ENCODE assay signal across 8 cellular contexts in the genomic region with DNA sequence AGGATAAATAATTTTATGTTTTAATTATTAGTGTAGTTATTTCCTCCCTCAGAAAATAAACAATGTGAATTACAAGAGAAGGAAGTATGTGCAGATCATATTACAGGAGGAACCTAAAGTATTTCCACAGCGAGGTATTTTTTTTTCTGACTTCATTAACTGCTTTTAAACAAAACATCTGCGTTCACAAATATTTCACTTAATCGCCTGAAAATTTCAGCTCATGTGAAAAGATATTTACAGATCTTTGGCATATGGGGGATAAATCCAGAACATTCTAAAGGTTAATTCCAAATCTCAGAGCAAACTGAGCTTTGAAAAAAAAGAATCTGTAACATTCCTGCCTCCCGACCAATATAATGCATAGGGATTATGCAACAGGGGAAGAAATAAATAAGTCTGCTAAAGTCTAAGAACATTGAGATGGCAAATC. TPM values are rescaled to one million over a fixed set of nuclear protein-coding genes. Genes with fewer than 3 reads are reported as not detected.
A peak's percentile ranks its signal among the peaks of the same experiment; 100 is the strongest.
DNase-seq lines count a peak whose midpoint lies in the region; ATAC-seq, FAIRE-seq and TF ChIP-seq lines count a peak whose summit lies in the region.

No MANE protein-coding gene starts in this region.

- H3K9ac ChIP-seq in endothelial cell of umbilical vein (replicated peaks; ENCODE audit: extremely low read depth, insufficient read depth, low read length): peak overlapping the region; percentile 75

- ATAC-seq in HG03354 (IDR thresholded peaks at IDR 0.05; ENCODE audit: poor library complexity, severe bottlenecking, unreplicated experiment) (no peak), GM21528 (IDR thresholded peaks at IDR 0.05; ENCODE audit: low FRiP score, unreplicated experiment) (no peak)

- H3K4me3 Mint-ChIP-seq in neural crest cell (peak overlapping the region; percentile 43), immature natural killer cell (no peak overlapping the region)

- H3K27me3 ChIP-seq in A673 (replicated peaks; ENCODE audit: insufficient read depth, low read depth, low read length, poor library complexity) (no peaks in the 10 kb centered on the region), endothelial cell of umbilical vein (ENCODE audit: control insufficient read depth in 2 of 2, insufficient read depth in 2 of 2, low read length in 2 of 2) (no peaks in the 10 kb centered on the region)

- H3K9me3 Mint-ChIP-seq in neural crest cell: no peaks in the 10 kb centered on the region
- no peaks in the 10 kb centered on the region for H3K9me3 Mint-ChIP-seq in immature natural killer cell

- H3K27ac Mint-ChIP-seq in neural crest cell (ENCODE audit: unreplicated experiment): peak overlapping the region; percentile 90
- no peak overlapping the region for H3K27ac Mint-ChIP-seq in immature natural killer cell

- no peaks in the 10 kb centered on the region for H4K20me1 ChIP-seq in endothelial cell of umbilical vein (replicated peaks; ENCODE audit: control insufficient read depth, extremely low read depth, insufficient read depth, low read length)

- intact Hi-C loops in A673 (cut with micrococcal nuclease; ENCODE audit: unreplicated experiment) (no loop called here), endothelial cell of umbilical vein (cut with micrococcal nuclease) (loop anchor here (2.0 kb wide), 1 partner anchor 39 kb away; a partner anchor contains a TSS)

- H3K4me1 Mint-ChIP-seq in neural crest cell: peaks cover 26% of the 10 kb centered on the region
- H3K4me1 Mint-ChIP-seq in immature natural killer cell: peaks cover 14 to 36% of the 10 kb centered on the region in 2 donors

- no peak for TF ChIP-seq POLR2A in endothelial cell of umbilical vein (IDR thresholded peaks at IDR 0.05; ENCODE audit: low read depth, low read length)

- H3K79me2 ChIP-seq in endothelial cell of umbilical vein (ENCODE audit: control insufficient read depth, insufficient read depth, low read length): peaks cover 28% of the 10 kb centered on the region

- H3K4me1 ChIP-seq in A673 (ENCODE audit: insufficient read depth, low read length, poor library complexity, severe bottlenecking) (peaks cover 39% of the 10 kb centered on the region), endothelial cell of umbilical vein (ENCODE audit: control insufficient read depth, extremely low read depth, insufficient read depth, low read length) (peaks cover 39% of the 10 kb centered on the region)

- H3K36me3 Mint-ChIP-seq in neural crest cell (ENCODE audit: low read depth): peaks cover 11% of the 10 kb centered on the region
- H3K36me3 Mint-ChIP-seq in immature natural killer cell: peaks cover 0 to 28% (median 7%) of the 10 kb centered on the region in 3 donors

- peak; percentile 35 for FAIRE-seq in endothelial cell of umbilical vein (lab: Jason Lieb, UNC)

- no peak for TF ChIP-seq CTCF in A673 (conservative IDR thresholded peaks at IDR 0.05; ENCODE audit: low read depth, low read length)
- TF ChIP-seq CTCF in LNCaP clone FGC (IDR thresholded peaks at IDR 0.05; ENCODE audit: control insufficient read depth, extremely low read depth, insufficient read depth): no peak
- no peak for TF ChIP-seq CTCF in endothelial cell of umbilical vein (IDR thresholded peaks at IDR 0.05; ENCODE audit: extremely low read depth in 1 of 2, insufficient read depth in 1 of 2, low read depth in 1 of 2, low read length in 2 of 2)
- TF ChIP-seq CTCF in neural crest cell (conservative IDR thresholded peaks at IDR 0.05): no peak

- no peak overlapping the region for H2AFZ ChIP-seq in endothelial cell of umbilical vein (ENCODE audit: low read depth, low read length)

- CTCF ChIA-PET in A673 (lab: Charles Lee) (no interaction called here), endothelial cell of umbilical vein (lab: Charles Lee) (interaction anchor here (0.6 to 4.1 kb wide), 14 partner anchors 9 to 872 kb away, joined by 3 to 55 read pairs (median 4); a partner anchor contains a TSS)

- no peaks in the 10 kb centered on the region for H3K9me1 ChIP-seq in endothelial cell of umbilical vein (replicated peaks; ENCODE audit: control insufficient read depth, extremely low read depth, insufficient read depth, low read length)

- peak; percentile 38 for DNase-seq in A673 (ENCODE audit: low spot score)
- no peak for DNase-seq in LNCaP clone FGC (ENCODE audit: low read depth)
- peak; percentile 71 for DNase-seq in endothelial cell of umbilical vein (ENCODE audit: low read depth, low spot score)
- no peak for DNase-seq in neural crest cell (ENCODE audit: low read depth, low spot score)
- no peak for DNase-seq in immature natural killer cell
- no peak for DNase-seq in 8988T

- H3K27ac ChIP-seq in A673 (ENCODE audit: low read depth, low read length, poor library complexity, severe bottlenecking) (peak overlapping the region; percentile 86), endothelial cell of umbilical vein (ENCODE audit: insufficient read depth, low read depth, low read length) (peak overlapping the region; percentile 91)

- H3K27me3 Mint-ChIP-seq in neural crest cell (ENCODE audit: low read depth) (no peaks in the 10 kb centered on the region), immature natural killer cell (ENCODE audit: low read depth in 3 of 3) (no peaks in the 10 kb centered on the region)

- POLR2A ChIA-PET in A673 (lab: Charles Lee; ENCODE audit: low non-redundant PET) (no interaction called here), endothelial cell of umbilical vein (lab: Charles Lee) (interaction anchor here (1.3 to 1.8 kb wide), 2 partner anchors 38 to 77 kb away, joined by 5 to 6 read pairs; no protein-coding TSS in a partner anchor)

- no peaks in the 10 kb centered on the region for H3K9me3 ChIP-seq in A673 (ENCODE audit: low read depth, low read length, poor library complexity, severe bottlenecking)
- H3K9me3 ChIP-seq in endothelial cell of umbilical vein (replicated peaks; ENCODE audit: control insufficient read depth, insufficient read depth, low read length): no peaks in the 10 kb centered on the region

- peak overlapping the region; percentile 91 for H3K4me2 ChIP-seq in endothelial cell of umbilical vein (ENCODE audit: insufficient read depth, low read length)

- BruUV-seq in A673 (replicated peaks; lab: Mats Ljungman, UMichigan) (no TSS peak), endothelial cell of umbilical vein (replicated peaks; lab: Mats Ljungman, UMichigan) (no TSS peak)

- H3K4me3 ChIP-seq in A673 (ENCODE audit: low read depth, low read length, poor library complexity, severe bottlenecking) (peak overlapping the region; percentile 34), LNCaP clone FGC (ENCODE audit: low read depth, low read length) (peak overlapping the region; percentile 42), endothelial cell of umbilical vein (replicated peaks in 1 of 3; ENCODE audit: insufficient read depth in 1 of 3, low read depth in 1 of 3, low read length in 3 of 3) (peak overlapping the region in 1 of 3 experiments; percentile 56)

- H3K36me3 ChIP-seq in A673 (ENCODE audit: insufficient read depth, low read length, poor library complexity, severe bottlenecking) (no peaks in the 10 kb centered on the region), endothelial cell of umbilical vein (ENCODE audit: control insufficient read depth in 2 of 2, extremely low read depth in 1 of 2, insufficient read depth in 2 of 2, low read length in 2 of 2) (no peaks in the 10 kb centered on the region)

- dilution Hi-C loops in endothelial cell of umbilical vein (cut with MboI; ENCODE audit: extremely low pct_ligation_motif_present, low sequenced_read_pairs): no loop called here

TF ChIP-seq in endothelial cell of umbilical vein, 7 proteins besides CTCF, POLR2A, EP300 and RAD21:
- TF ChIP-seq JUN (IDR thresholded peaks at IDR 0.05; ENCODE audit: borderline replicate concordance, insufficient read depth, insufficient read length, low read depth) (no peak), GATA2 (IDR thresholded peaks at IDR 0.05; ENCODE audit: insufficient read depth, insufficient read length, low read depth, low read length) (no peak), MYC (IDR thresholded peaks at IDR 0.05; ENCODE audit: low read depth, low read length) (no peak), FOS (IDR thresholded peaks at IDR 0.05; ENCODE audit: borderline replicate concordance, insufficient read depth, low read length) (no peak), EZH2 (IDR thresholded peaks at IDR 0.05; ENCODE audit: borderline replicate concordance, low read depth, low read length, severe bottlenecking) (no peak), POLR2AphosphoS5 (IDR thresholded peaks at IDR 0.05; ENCODE audit: insufficient read depth, low read depth, low read length) (no peak)
- TF ChIP-seq, protein P1, sequence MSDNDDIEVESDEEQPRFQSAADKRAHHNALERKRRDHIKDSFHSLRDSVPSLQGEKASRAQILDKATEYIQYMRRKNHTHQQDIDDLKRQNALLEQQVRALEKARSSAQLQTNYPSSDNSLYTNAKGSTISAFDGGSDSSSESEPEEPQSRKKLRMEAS (IDR thresholded peaks at IDR 0.05; ENCODE audit: insufficient read depth, insufficient read length): no peak

RNA-seq across cellular contexts. Expression of a gene that starts 39.3 kb away (rescaled TPM):
- 60.0 and 61.8 TPM in 2 replicates for total RNA-seq in A673 (2021)
- 59.0 and 69.9 TPM in 2 replicates for total RNA-seq in endothelial cell of umbilical vein
- 42.6 and 47.2 TPM in 2 replicates for polyA plus RNA-seq in endothelial cell of umbilical vein
- polyA plus RNA-seq in endothelial cell of umbilical vein (2011; cell fraction: cytosol; rRNA removed): 40.2 and 40.4 TPM in 2 replicates
- polyA plus RNA-seq in endothelial cell of umbilical vein (2011; cell fraction: nucleus; rRNA removed): 70.3 and 81.9 TPM in 2 replicates
- 47.9 and 58.7 TPM in 2 replicates for polyA plus RNA-seq in endothelial cell of umbilical vein (2012)
- 65.4 and 70.5 TPM in 2 replicates for polyA minus RNA-seq in endothelial cell of umbilical vein
- polyA minus RNA-seq in endothelial cell of umbilical vein (2011; cell fraction: cytosol; rRNA and poly(A)+ RNA removed): 30.5 TPM
- polyA minus RNA-seq in endothelial cell of umbilical vein (2011; cell fraction: nucleus; rRNA and poly(A)+ RNA removed): 68.6 and 107 TPM in 2 replicates
- total RNA-seq in neural crest cell: 71.3 and 71.6 TPM in 2 replicates
- 100 to 1,000 TPM in 1 of 3 donors, 10 to 100 TPM in 2; 86.2 to 116 (median 91.5) TPM for polyA plus RNA-seq in immature natural killer cell

Comparison
In these comparisons a context has a peak if more than half of its experiments do, and no peak if none do; other contexts are left out.
1. DNase-seq: peak in A673 (single experiment) and endothelial cell of umbilical vein (single experiment); none in LNCaP clone FGC (single experiment), neural crest cell (single experiment), immature natural killer cell (0 of 3) and 8988T (single experiment).